22 cellular contexts compared by ENCODE assay signal in the genomic region with DNA sequence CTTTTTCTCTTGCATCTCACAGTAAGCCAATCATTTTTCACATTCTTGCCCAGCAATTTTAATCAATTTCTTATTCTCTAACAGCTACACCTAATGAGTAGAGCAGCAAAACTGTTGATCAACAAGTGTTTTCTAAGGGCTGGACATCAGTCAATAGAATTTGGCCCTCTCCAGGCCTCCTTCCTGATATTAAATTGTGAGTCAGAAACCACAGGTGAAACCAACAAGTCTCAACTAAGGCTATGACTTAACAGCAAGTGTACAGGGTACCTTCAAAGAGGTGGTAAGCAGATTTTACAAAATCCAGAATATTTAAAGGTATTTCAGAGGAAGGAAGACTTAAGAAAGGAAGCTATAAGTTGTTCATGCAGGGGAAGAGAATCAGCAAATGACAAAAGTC.
A peak's percentile ranks its signal among the peaks of the same experiment; 100 is the strongest.
DNase-seq lines count a peak whose midpoint lies in the region; ATAC-seq and TF ChIP-seq lines count a peak whose summit lies in the region.
"Had no signal": no experiment of that assay in that cellular context is flagged by ENCODE, and none has a peak within 500 bp of the region (broad histone marks: within the 10 kb centered on the region; RNA-seq: fewer than 3 reads in every experiment).

No MANE protein-coding gene starts in this region.

- H3K9me3 Mint-ChIP-seq in MCF 10A (ENCODE audit: unreplicated experiment) = peaks cover 4% of the 10 kb centered on the region

- H3K9me3 ChIP-seq in breast epithelium = peaks cover 9 to 12% of the 10 kb centered on the region in 2 donors
- H3K9me3 ChIP-seq: MG63 had no signal

- POLR2A ChIA-PET in MCF 10A (lab: Yijun Ruan, JAX) = interaction anchor here (0.7 to 1.1 kb wide), 2 partner anchors 26 to 40 kb away, joined by 3 read pairs; no protein-coding TSS in a partner anchor

- H3K27ac ChIP-seq in breast epithelium = no peak overlapping the region
- no peak overlapping the region for H3K27ac ChIP-seq in VCaP
- no peak overlapping the region for H3K27ac ChIP-seq in foreskin keratinocyte
- H3K27ac ChIP-seq: 22Rv1, C4-2B, KMS-11, SK-N-MC had no signal

- peaks cover 7% of the 10 kb centered on the region for H3K4me1 Mint-ChIP-seq in MCF 10A (ENCODE audit: insufficient read depth, unreplicated experiment)

- TF ChIP-seq POLR2A in breast epithelium (IDR thresholded peaks at IDR 0.05) = no peak

- H3K4me3 ChIP-seq in breast epithelium = no peak overlapping the region
- H3K4me3 ChIP-seq: MG63, SK-N-MC had no signal

- H3K36me3 ChIP-seq in breast epithelium = no peaks in the 10 kb centered on the region
- H3K36me3 ChIP-seq: MG63 had no signal

- peak; percentile 41 for DNase-seq in MCF 10A (ENCODE audit: unreplicated experiment)
- no peak for DNase-seq in breast epithelium (ENCODE audit: low spot score in 2 of 2)
- peak; percentile 39 to 78 for DNase-seq in foreskin keratinocyte
- peak; percentile 2 for DNase-seq in renal cortical epithelial cell (ENCODE audit: low read depth)
- no peak for DNase-seq in HK-2 (ENCODE audit: unreplicated experiment)
- no peak for DNase-seq in activated naive CD4-positive, alpha-beta T cell treated with anti-CD3 and anti-CD28 coated beads, Interleukin-2, amount 50 U/mL, for 16 hours
- DNase-seq: AML-193, DND-41, H7, MG63, NCI-H1048, NCI-H1436 treated with DMSO at 0.1 percent for 48 hours, NCI-H2029, NCI-H2171, NCI-H526 had no signal

- peaks cover 6% of the 10 kb centered on the region for H3K36me3 Mint-ChIP-seq in MCF 10A (ENCODE audit: insufficient read depth, unreplicated experiment)

- no peaks in the 10 kb centered on the region for H3K4me1 ChIP-seq in breast epithelium
- H3K4me1 ChIP-seq in foreskin keratinocyte = peaks cover 7% of the 10 kb centered on the region

- H3K4me3 Mint-ChIP-seq in MCF 10A (ENCODE audit: unreplicated experiment) = no peak overlapping the region

- CTCF ChIA-PET in MCF 10A (lab: Yijun Ruan, JAX) = interaction anchor here (0.7 to 1.2 kb wide), 3 partner anchors 22 to 117 kb away, joined by 3 to 4 read pairs (median 4); no protein-coding TSS in a partner anchor

- ATAC-seq in foreskin keratinocyte = peak; percentile 97
- no peak for ATAC-seq in HG02588 (IDR thresholded peaks at IDR 0.05; ENCODE audit: unreplicated experiment)
- ATAC-seq: Right ventricle myocardium inferior had no signal

- H3K27ac Mint-ChIP-seq in MCF 10A (ENCODE audit: low read depth, unreplicated experiment) = no peak overlapping the region

- no peaks in the 10 kb centered on the region for H3K27me3 Mint-ChIP-seq in MCF 10A (ENCODE audit: insufficient read depth, unreplicated experiment)

- no peak for TF ChIP-seq CTCF in MCF 10A (IDR thresholded peaks at IDR 0.05; ENCODE audit: unreplicated experiment)
- no peak for TF ChIP-seq CTCF in breast epithelium (IDR thresholded peaks at IDR 0.05)
- TF ChIP-seq CTCF in VCaP (conservative IDR thresholded peaks at IDR 0.05) = peak; percentile 34
- no peak for TF ChIP-seq CTCF in foreskin keratinocyte (conservative IDR thresholded peaks at IDR 0.05)

- intact Hi-C loops in MCF 10A (cut with micrococcal nuclease) (loop anchor here (1.0 kb wide), 1 partner anchor 171 kb away; no protein-coding TSS in a partner anchor), breast epithelium (cut with DNase I; ENCODE audit: low total_unique reads) (no loop called here)

- BruUV-seq in MCF 10A (replicated peaks; lab: Mats Ljungman, UMichigan) = no TSS peak

- H3K27me3 ChIP-seq in breast epithelium (no peaks in the 10 kb centered on the region), foreskin keratinocyte (no peaks in the 10 kb centered on the region)
- H3K27me3 ChIP-seq: MG63 had no signal

Comparison
In these comparisons a context has a peak if more than half of its experiments do, and no peak if none do; other contexts are left out.
1. DNase-seq: peak in MCF 10A (single experiment), foreskin keratinocyte (2 of 2) and renal cortical epithelial cell (single experiment); none in breast epithelium (0 of 2), HK-2 (single experiment) and activated naive CD4-positive, alpha-beta T cell treated with anti-CD3 and anti-CD28 coated beads, Interleukin-2, amount 50 U/mL, for 16 hours (single experiment).